Comparison of ENCODE assay signal across 1 cellular context in the genomic region with DNA sequence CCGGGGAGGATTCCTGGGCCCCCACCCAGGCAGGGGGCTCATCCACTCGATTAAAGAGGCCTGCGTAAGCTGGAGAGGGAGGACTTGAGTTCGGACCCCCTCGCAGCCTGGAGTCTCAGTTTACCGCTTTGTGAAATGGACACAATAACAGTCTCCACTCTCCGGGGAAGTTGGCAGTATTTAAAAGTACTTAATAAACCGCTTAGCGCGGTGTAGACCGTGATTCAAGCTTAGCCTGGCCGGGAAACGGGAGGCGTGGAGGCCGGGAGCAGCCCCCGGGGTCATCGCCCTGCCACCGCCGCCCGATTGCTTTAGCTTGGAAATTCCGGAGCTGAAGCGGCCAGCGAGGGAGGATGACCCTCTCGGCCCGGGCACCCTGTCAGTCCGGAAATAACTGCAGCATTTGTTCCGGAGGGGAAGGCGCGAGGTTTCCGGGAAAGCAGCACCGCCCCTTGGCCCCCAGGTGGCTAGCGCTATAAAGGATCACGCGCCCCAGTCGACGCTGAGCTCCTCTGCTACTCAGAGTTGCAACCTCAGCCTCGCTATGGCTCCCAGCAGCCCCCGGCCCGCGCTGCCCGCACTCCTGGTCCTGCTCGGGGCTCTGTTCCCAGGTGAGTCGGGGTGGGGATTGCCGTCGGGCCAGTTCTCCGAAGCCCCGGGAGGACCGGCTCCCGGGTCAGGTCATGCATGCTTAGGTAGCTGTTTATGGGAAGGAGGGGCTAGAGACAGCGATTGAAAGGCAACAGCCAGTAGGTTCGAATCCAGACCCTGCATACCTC.
A peak's percentile ranks its signal among the peaks of the same experiment; 100 is the strongest.
TF ChIP-seq lines count a peak whose summit lies in the region.

A gene with protein sequence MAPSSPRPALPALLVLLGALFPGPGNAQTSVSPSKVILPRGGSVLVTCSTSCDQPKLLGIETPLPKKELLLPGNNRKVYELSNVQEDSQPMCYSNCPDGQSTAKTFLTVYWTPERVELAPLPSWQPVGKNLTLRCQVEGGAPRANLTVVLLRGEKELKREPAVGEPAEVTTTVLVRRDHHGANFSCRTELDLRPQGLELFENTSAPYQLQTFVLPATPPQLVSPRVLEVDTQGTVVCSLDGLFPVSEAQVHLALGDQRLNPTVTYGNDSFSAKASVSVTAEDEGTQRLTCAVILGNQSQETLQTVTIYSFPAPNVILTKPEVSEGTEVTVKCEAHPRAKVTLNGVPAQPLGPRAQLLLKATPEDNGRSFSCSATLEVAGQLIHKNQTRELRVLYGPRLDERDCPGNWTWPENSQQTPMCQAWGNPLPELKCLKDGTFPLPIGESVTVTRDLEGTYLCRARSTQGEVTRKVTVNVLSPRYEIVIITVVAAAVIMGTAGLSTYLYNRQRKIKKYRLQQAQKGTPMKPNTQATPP (plus strand): TSS at position 505 of the 779 bp plus-strand sequence. CDS start 40 bp downstream, at position 545.

TF ChIP-seq in K562, 482 proteins besides CTCF, POLR2A, EP300 and RAD21 (continued from another document and continues in another):
- TF ChIP-seq, protein P1, sequence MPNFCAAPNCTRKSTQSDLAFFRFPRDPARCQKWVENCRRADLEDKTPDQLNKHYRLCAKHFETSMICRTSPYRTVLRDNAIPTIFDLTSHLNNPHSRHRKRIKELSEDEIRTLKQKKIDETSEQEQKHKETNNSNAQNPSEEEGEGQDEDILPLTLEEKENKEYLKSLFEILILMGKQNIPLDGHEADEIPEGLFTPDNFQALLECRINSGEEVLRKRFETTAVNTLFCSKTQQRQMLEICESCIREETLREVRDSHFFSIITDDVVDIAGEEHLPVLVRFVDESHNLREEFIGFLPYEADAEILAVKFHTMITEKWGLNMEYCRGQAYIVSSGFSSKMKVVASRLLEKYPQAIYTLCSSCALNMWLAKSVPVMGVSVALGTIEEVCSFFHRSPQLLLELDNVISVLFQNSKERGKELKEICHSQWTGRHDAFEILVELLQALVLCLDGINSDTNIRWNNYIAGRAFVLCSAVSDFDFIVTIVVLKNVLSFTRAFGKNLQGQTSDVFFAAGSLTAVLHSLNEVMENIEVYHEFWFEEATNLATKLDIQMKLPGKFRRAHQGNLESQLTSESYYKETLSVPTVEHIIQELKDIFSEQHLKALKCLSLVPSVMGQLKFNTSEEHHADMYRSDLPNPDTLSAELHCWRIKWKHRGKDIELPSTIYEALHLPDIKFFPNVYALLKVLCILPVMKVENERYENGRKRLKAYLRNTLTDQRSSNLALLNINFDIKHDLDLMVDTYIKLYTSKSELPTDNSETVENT (CRISPR knock-in tag; IDR thresholded peaks at IDR 0.05): no peak
- TF ChIP-seq, protein P2, sequence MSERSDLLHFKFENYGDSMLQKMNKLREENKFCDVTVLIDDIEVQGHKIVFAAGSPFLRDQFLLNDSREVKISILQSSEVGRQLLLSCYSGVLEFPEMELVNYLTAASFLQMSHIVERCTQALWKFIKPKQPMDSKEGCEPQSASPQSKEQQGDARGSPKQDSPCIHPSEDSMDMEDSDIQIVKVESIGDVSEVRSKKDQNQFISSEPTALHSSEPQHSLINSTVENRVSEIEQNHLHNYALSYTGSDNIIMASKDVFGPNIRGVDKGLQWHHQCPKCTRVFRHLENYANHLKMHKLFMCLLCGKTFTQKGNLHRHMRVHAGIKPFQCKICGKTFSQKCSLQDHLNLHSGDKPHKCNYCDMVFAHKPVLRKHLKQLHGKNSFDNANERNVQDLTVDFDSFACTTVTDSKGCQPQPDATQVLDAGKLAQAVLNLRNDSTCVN (CRISPR knock-in tag; IDR thresholded peaks at IDR 0.05): no peak
- TF ChIP-seq JUNB (CRISPR knock-in tag; conservative IDR thresholded peaks at IDR 0.05) (no peak), EGR1 (conservative IDR thresholded peaks at IDR 0.05) (no peak; the same call in 1 of the 2 replicates), SREBF1 (IDR thresholded peaks at IDR 0.05; ENCODE audit: borderline replicate concordance, low read depth, low read length) (no peak), SMARCA5 (IDR thresholded peaks at IDR 0.05) (peak; percentile 79), DMBX1 (CRISPR knock-in tag; IDR thresholded peaks at IDR 0.05; ENCODE audit: borderline replicate concordance) (peak; percentile 6; the same call in 1 of the 2 replicates), CCAR2 (IDR thresholded peaks at IDR 0.05; ENCODE audit: low read depth, low read length) (no peak), SRF (CRISPR knock-in tag; IDR thresholded peaks at IDR 0.05) (0 out of 4 replicates have a peak, but pooled peaks of 1 of the 2 experiments have one; percentile 31), NR2C2 (CRISPR knock-in tag; IDR thresholded peaks at IDR 0.05) (no peak), NR2C2 (tag; IDR thresholded peaks at IDR 0.05) (peak; percentile 90), JUND (IDR thresholded peaks at IDR 0.05; ENCODE audit: borderline replicate concordance, low read depth, low read length) (peak; percentile 49), JUND (tag; IDR thresholded peaks at IDR 0.05; ENCODE audit: borderline replicate concordance, low read depth, low read length) (no peak; the same call in 2 of the 3 replicates), TEAD4 (IDR thresholded peaks at IDR 0.05; ENCODE audit: low read length) (peak; percentile 23; the same call in 1 of the 2 replicates), TEAD4 (CRISPR knock-in tag; IDR thresholded peaks at IDR 0.05; ENCODE audit: borderline replicate concordance) (no peak), TOE1 (IDR thresholded peaks at IDR 0.05; ENCODE audit: borderline replicate concordance) (peak; percentile 83), TOE1 (CRISPR knock-in tag; IDR thresholded peaks at IDR 0.05; ENCODE audit: borderline replicate concordance, low read depth) (no peak), ZFP30 (CRISPR knock-in tag; IDR thresholded peaks at IDR 0.05; ENCODE audit: borderline replicate concordance) (no peak), POLR2AphosphoS5 (IDR thresholded peaks at IDR 0.05; ENCODE audit: control insufficient read depth, insufficient read depth, low read depth, low read length) (peak; percentile 51; the same call in 1 of the 2 replicates), ZNF668 (CRISPR knock-in tag; IDR thresholded peaks at IDR 0.05) (peak; percentile 46; the same call in 1 of the 2 replicates), SUPT5H (IDR thresholded peaks at IDR 0.05) (peak; percentile 77), KDM4B (IDR thresholded peaks at IDR 0.05; ENCODE audit: borderline replicate concordance in 2 of 2, low read depth in 1 of 2) (peak in 1 of 2 experiments; percentile 69; a peak in 1 of 4 replicates), CREB1 (IDR thresholded peaks at IDR 0.05) (0 out of 2 replicates have a peak, but pooled peaks have one; percentile 17), CREB1 (CRISPR knock-in tag; IDR thresholded peaks at IDR 0.05) (no peak; the same call in 1 of the 2 replicates), SMAD4 (CRISPR knock-in tag; conservative IDR thresholded peaks at IDR 0.05) (0 out of 2 replicates have a peak, but pooled peaks have one; percentile 56), TAF1 (IDR thresholded peaks at IDR 0.05; ENCODE audit: control insufficient read depth, extremely low read depth, insufficient read depth, low read length, severe bottlenecking) (peak; percentile 66), RBM25 (IDR thresholded peaks at IDR 0.05; ENCODE audit: low read depth, low read length, severe bottlenecking) (peak; percentile 94), ZSCAN29 (IDR thresholded peaks at IDR 0.05) (peak; percentile 96), PHF8 (IDR thresholded peaks at IDR 0.05; ENCODE audit: borderline replicate concordance, low read length) (peak; percentile 66; the same call in 1 of the 2 replicates), MEF2A (IDR thresholded peaks at IDR 0.05; ENCODE audit: control insufficient read depth, low read depth, low read length) (peak; percentile 36; the same call in 1 of the 2 replicates), MCM3 (IDR thresholded peaks at IDR 0.05) (no peak), FOSL1 (tag; conservative IDR thresholded peaks at IDR 0.05) (peak; percentile 14; the same call in 1 of the 2 replicates), TAF15 (IDR thresholded peaks at IDR 0.05; ENCODE audit: low read depth, low read length) (no peak), NBN (IDR thresholded peaks at IDR 0.05; ENCODE audit: low read depth) (no peak), BRD4 (IDR thresholded peaks at IDR 0.05) (peak; percentile 15; the same call in 1 of the 2 replicates)
- TF ChIP-seq, protein P3, sequence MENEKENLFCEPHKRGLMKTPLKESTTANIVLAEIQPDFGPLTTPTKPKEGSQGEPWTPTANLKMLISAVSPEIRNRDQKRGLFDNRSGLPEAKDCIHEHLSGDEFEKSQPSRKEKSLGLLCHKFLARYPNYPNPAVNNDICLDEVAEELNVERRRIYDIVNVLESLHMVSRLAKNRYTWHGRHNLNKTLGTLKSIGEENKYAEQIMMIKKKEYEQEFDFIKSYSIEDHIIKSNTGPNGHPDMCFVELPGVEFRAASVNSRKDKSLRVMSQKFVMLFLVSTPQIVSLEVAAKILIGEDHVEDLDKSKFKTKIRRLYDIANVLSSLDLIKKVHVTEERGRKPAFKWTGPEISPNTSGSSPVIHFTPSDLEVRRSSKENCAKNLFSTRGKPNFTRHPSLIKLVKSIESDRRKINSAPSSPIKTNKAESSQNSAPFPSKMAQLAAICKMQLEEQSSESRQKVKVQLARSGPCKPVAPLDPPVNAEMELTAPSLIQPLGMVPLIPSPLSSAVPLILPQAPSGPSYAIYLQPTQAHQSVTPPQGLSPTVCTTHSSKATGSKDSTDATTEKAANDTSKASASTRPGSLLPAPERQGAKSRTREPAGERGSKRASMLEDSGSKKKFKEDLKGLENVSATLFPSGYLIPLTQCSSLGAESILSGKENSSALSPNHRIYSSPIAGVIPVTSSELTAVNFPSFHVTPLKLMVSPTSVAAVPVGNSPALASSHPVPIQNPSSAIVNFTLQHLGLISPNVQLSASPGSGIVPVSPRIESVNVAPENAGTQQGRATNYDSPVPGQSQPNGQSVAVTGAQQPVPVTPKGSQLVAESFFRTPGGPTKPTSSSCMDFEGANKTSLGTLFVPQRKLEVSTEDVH (IDR thresholded peaks at IDR 0.05; ENCODE audit: low read depth, partially characterized antibody): peak; percentile 46
- TF ChIP-seq, protein P4, sequence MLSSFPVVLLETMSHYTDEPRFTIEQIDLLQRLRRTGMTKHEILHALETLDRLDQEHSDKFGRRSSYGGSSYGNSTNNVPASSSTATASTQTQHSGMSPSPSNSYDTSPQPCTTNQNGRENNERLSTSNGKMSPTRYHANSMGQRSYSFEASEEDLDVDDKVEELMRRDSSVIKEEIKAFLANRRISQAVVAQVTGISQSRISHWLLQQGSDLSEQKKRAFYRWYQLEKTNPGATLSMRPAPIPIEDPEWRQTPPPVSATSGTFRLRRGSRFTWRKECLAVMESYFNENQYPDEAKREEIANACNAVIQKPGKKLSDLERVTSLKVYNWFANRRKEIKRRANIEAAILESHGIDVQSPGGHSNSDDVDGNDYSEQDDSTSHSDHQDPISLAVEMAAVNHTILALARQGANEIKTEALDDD (IDR thresholded peaks at IDR 0.05): no peak
- TF ChIP-seq, protein P5, sequence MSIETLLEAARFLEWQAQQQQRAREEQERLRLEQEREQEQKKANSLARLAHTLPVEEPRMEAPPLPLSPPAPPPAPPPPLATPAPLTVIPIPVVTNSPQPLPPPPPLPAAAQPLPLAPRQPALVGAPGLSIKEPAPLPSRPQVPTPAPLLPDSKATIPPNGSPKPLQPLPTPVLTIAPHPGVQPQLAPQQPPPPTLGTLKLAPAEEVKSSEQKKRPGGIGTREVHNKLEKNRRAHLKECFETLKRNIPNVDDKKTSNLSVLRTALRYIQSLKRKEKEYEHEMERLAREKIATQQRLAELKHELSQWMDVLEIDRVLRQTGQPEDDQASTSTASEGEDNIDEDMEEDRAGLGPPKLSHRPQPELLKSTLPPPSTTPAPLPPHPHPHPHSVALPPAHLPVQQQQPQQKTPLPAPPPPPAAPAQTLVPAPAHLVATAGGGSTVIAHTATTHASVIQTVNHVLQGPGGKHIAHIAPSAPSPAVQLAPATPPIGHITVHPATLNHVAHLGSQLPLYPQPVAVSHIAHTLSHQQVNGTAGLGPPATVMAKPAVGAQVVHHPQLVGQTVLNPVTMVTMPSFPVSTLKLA (conservative IDR thresholded peaks at IDR 0.05): peak; percentile 83 to 85
- TF ChIP-seq, protein P6, sequence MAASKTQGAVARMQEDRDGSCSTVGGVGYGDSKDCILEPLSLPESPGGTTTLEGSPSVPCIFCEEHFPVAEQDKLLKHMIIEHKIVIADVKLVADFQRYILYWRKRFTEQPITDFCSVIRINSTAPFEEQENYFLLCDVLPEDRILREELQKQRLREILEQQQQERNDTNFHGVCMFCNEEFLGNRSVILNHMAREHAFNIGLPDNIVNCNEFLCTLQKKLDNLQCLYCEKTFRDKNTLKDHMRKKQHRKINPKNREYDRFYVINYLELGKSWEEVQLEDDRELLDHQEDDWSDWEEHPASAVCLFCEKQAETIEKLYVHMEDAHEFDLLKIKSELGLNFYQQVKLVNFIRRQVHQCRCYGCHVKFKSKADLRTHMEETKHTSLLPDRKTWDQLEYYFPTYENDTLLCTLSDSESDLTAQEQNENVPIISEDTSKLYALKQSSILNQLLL (CRISPR knock-in tag; IDR thresholded peaks at IDR 0.05; ENCODE audit: borderline replicate concordance): no peak
- TF ChIP-seq, protein P7, sequence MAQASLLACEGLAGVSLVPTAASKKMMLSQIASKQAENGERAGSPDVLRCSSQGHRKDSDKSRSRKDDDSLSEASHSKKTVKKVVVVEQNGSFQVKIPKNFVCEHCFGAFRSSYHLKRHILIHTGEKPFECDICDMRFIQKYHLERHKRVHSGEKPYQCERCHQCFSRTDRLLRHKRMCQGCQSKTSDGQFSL (CRISPR knock-in tag; IDR thresholded peaks at IDR 0.05): no peak
- TF ChIP-seq, protein P7 (tag; IDR thresholded peaks at IDR 0.05): no peak
- TF ChIP-seq, protein P8, sequence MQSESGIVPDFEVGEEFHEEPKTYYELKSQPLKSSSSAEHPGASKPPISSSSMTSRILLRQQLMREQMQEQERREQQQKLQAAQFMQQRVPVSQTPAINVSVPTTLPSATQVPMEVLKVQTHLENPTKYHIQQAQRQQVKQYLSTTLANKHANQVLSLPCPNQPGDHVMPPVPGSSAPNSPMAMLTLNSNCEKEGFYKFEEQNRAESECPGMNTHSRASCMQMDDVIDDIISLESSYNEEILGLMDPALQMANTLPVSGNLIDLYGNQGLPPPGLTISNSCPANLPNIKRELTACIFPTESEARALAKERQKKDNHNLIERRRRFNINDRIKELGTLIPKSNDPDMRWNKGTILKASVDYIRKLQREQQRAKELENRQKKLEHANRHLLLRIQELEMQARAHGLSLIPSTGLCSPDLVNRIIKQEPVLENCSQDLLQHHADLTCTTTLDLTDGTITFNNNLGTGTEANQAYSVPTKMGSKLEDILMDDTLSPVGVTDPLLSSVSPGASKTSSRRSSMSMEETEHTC (IDR thresholded peaks at IDR 0.05): peak; percentile 91
- TF ChIP-seq, protein P9, sequence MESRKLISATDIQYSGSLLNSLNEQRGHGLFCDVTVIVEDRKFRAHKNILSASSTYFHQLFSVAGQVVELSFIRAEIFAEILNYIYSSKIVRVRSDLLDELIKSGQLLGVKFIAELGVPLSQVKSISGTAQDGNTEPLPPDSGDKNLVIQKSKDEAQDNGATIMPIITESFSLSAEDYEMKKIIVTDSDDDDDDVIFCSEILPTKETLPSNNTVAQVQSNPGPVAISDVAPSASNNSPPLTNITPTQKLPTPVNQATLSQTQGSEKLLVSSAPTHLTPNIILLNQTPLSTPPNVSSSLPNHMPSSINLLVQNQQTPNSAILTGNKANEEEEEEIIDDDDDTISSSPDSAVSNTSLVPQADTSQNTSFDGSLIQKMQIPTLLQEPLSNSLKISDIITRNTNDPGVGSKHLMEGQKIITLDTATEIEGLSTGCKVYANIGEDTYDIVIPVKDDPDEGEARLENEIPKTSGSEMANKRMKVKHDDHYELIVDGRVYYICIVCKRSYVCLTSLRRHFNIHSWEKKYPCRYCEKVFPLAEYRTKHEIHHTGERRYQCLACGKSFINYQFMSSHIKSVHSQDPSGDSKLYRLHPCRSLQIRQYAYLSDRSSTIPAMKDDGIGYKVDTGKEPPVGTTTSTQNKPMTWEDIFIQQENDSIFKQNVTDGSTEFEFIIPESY (CRISPR knock-in tag; IDR thresholded peaks at IDR 0.05): no peak
